ENCODE assay signal across 8 cellular contexts in genomic region chr7:111953611-111954010, GRCh38.
A peak's percentile ranks its signal among the peaks of the same experiment; 100 is the strongest.
DNase-seq lines count a peak whose midpoint lies in the region; FAIRE-seq and TF ChIP-seq lines count a peak whose summit lies in the region.

No MANE protein-coding gene starts in this region.

- DNase-seq in NCI-H1417 (lab: John Stamatoyannopoulos, UW) (peak; percentile 10 to 75 (median 58)), NCI-H1417 treated with DMSO at 0.1 percent for 48 hours (lab: John Stamatoyannopoulos, UW) (no peak), NCI-H1930 (lab: John Stamatoyannopoulos, UW) (peak; percentile 23 to 66), endothelial cell (ENCODE audit: low spot score) (no peak), putamen (ENCODE audit: low spot score) (peak; percentile 47), NCI-H2081 treated with DMSO at 0.1 percent for 48 hours (lab: John Stamatoyannopoulos, UW) (no peak), GM19239 (ENCODE audit: insufficient read length, low spot score) (no peak)
- DNase-seq in activated CD4-positive, alpha-beta memory T cell treated with anti-CD3 and anti-CD28 coated beads for 36 hours: no peak

- no peak overlapping the region for H3K4me3 Mint-ChIP-seq in endothelial cell (ENCODE audit: unreplicated experiment)
- H3K4me3 Mint-ChIP-seq in activated CD4-positive, alpha-beta memory T cell treated with anti-CD3 and anti-CD28 coated beads for 36 hours: no peak overlapping the region

- intact Hi-C loops in activated CD4-positive, alpha-beta memory T cell treated with anti-CD3 and anti-CD28 coated beads for 36 hours (cut with micrococcal nuclease): no loop called here

- peaks cover 25% of the 10 kb centered on the region for H3K4me1 Mint-ChIP-seq in endothelial cell (ENCODE audit: unreplicated experiment)
- no peaks in the 10 kb centered on the region for H3K4me1 Mint-ChIP-seq in activated CD4-positive, alpha-beta memory T cell treated with anti-CD3 and anti-CD28 coated beads for 36 hours (ENCODE audit: low read depth)

- H3K36me3 Mint-ChIP-seq in endothelial cell (ENCODE audit: low read depth, unreplicated experiment): peaks cover 3% of the 10 kb centered on the region
- H3K36me3 Mint-ChIP-seq in activated CD4-positive, alpha-beta memory T cell treated with anti-CD3 and anti-CD28 coated beads for 36 hours: no peaks in the 10 kb centered on the region

- no peaks in the 10 kb centered on the region for H3K27me3 Mint-ChIP-seq in endothelial cell (ENCODE audit: unreplicated experiment)
- H3K27me3 Mint-ChIP-seq in activated CD4-positive, alpha-beta memory T cell treated with anti-CD3 and anti-CD28 coated beads for 36 hours: no peaks in the 10 kb centered on the region

- CTCF ChIA-PET in activated CD4-positive, alpha-beta memory T cell treated with anti-CD3 and anti-CD28 coated beads for 36 hours (lab: Charles Lee): no interaction called here

- H3K27ac Mint-ChIP-seq in endothelial cell (ENCODE audit: unreplicated experiment): peak overlapping the region; percentile 64
- H3K27ac Mint-ChIP-seq in activated CD4-positive, alpha-beta memory T cell treated with anti-CD3 and anti-CD28 coated beads for 36 hours: no peak overlapping the region

- FAIRE-seq in GM19239 (lab: Jason Lieb, UNC): no peak

- TF ChIP-seq CTCF in endothelial cell (IDR thresholded peaks at IDR 0.05; ENCODE audit: unreplicated experiment): no peak

- POLR2A ChIA-PET in activated CD4-positive, alpha-beta memory T cell treated with anti-CD3 and anti-CD28 coated beads for 36 hours (lab: Charles Lee): no interaction called here

- no peaks in the 10 kb centered on the region for H3K9me3 Mint-ChIP-seq in endothelial cell (ENCODE audit: unreplicated experiment)
- no peaks in the 10 kb centered on the region for H3K9me3 Mint-ChIP-seq in activated CD4-positive, alpha-beta memory T cell treated with anti-CD3 and anti-CD28 coated beads for 36 hours

Comparison
In these comparisons a context has a peak if more than half of its experiments do, and no peak if none do; other contexts are left out.
1. DNase-seq: peak in NCI-H1417 (3 of 3), NCI-H1930 (2 of 2) and putamen (single experiment); none in NCI-H1417 treated with DMSO at 0.1 percent for 48 hours (single experiment), endothelial cell (single experiment), NCI-H2081 treated with DMSO at 0.1 percent for 48 hours (single experiment), activated CD4-positive, alpha-beta memory T cell treated with anti-CD3 and anti-CD28 coated beads for 36 hours (single experiment) and GM19239 (single experiment).